In the genomic region with DNA sequence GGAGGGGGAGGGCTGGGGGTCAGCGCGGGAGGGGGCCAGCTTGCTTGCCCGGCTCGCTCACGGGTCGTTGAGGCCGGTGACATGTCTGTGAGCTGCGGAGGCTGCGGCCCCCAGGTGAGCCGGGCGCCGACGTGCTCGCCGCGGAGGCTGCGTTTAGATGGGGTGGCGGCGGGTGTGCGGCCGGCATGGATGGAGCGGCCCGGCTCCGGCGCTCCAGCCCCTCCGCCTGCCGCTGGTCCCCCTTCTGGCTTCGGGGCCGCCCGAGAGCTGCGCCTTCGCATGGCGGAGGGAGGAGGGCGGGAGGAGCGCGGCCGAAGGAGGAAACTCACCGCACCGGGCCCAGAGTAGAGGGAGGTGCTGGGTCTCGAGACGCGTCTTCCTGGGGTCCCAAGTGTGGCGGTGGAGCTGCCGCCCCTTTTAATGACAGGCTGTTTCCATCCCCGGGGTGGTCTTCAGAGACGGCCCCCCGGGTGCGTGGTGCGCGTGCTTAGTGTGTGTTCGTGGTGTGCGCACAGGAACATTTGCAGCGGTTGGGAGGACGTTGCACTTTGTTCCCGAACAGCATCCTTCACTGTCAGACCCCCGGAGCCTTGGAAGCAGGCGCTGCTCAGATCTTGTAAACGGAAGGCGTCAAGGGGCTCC, we compare ENCODE assay signal across 8 cellular contexts. TPM values are rescaled to one million over a fixed set of nuclear protein-coding genes. Genes with fewer than 3 reads are reported as not detected.
DNase-seq lines count a peak whose midpoint lies in the region; ATAC-seq, FAIRE-seq and TF ChIP-seq lines count a peak whose summit lies in the region.

Gene AKAP11, plus strand, starts transcription at position 38 of the 642 bp plus-strand sequence. CDS start 14,197 bp downstream, outside the sequence.

- ATAC-seq in GM18873 (IDR thresholded peaks at IDR 0.05; ENCODE audit: low FRiP score, unreplicated experiment), result peak; percentile 12
- ATAC-seq in HG03139 (IDR thresholded peaks at IDR 0.05; ENCODE audit: unreplicated experiment), result peak; percentile 18

- DNase-seq in AG20443 (ENCODE audit: low spot score) (peak; percentile 61), RCC 7860 (ENCODE audit: low spot score) (peak; percentile 7), globus pallidus (ENCODE audit: low spot score) (peak; percentile 47), osteoblast (ENCODE audit: insufficient read length, low spot score, missing footprints) (peak; percentile 39), thyroid gland (peak in 1 of 2 donors; percentile 49)
- DNase-seq in activated naive CD4-positive, alpha-beta T cell (lab: John Stamatoyannopoulos, UW), result peak; percentile 12 to 47 (median 38)

- WGBS in thyroid gland, 2 donors, result 0 to 1% methylated on average over 13 to 27 of the region's 59 CpGs

- H3K4me2 ChIP-seq in osteoblast (ENCODE audit: insufficient read depth, low read length), result peak within 1 kb of the TSS; percentile 92

- FAIRE-seq in RCC 7860 (lab: Jason Lieb, UNC), result no peak

- TF ChIP-seq CTCF in osteoblast (IDR thresholded peaks at IDR 0.05; ENCODE audit: extremely low read depth, low read depth, low read length) (no peak), thyroid gland (IDR thresholded peaks at IDR 0.05) (no peak)

- no peaks in the 10 kb centered on the region for H3K36me3 ChIP-seq in osteoblast (ENCODE audit: insufficient read depth, low read length)
- no peaks in the 10 kb centered on the region for H3K36me3 ChIP-seq in thyroid gland

- H3K79me2 ChIP-seq in osteoblast (ENCODE audit: insufficient read depth, low read length), result peaks cover 52% of the 10 kb centered on the region

- H2AFZ ChIP-seq in osteoblast (ENCODE audit: low read length), result peak within 1 kb of the TSS; percentile 99

- peak within 1 kb of the TSS; percentile 93 for H3K27ac ChIP-seq in osteoblast (ENCODE audit: low read depth, low read length)
- H3K27ac ChIP-seq in thyroid gland, result peak within 1 kb of the TSS; percentile 73 to 87 (median 85)

- H3K4me1 ChIP-seq in osteoblast (ENCODE audit: insufficient read depth, low read length) (peaks cover 24% of the 10 kb centered on the region), thyroid gland (peaks cover 3 to 6% of the 10 kb centered on the region in 2 donors)

- H3K9me3 ChIP-seq in osteoblast (ENCODE audit: low read depth, low read length) (no peaks in the 10 kb centered on the region), thyroid gland (no peaks in the 10 kb centered on the region)

- peak in 1 of 2 donors; percentile 20 for TF ChIP-seq POLR2A in thyroid gland (IDR thresholded peaks at IDR 0.05)

- intact Hi-C loops in thyroid gland (cut with DNase I), result no loop called here

- H3K4me3 ChIP-seq in osteoblast (ENCODE audit: insufficient read depth, low read length), result peak within 1 kb of the TSS; percentile 92
- H3K4me3 ChIP-seq in thyroid gland (replicated peaks in 1 of 3), result peak within 1 kb of the TSS; percentile 94 to 97 (median 96)

- H3K27me3 ChIP-seq in osteoblast (ENCODE audit: insufficient read depth, low read length) (no peaks in the 10 kb centered on the region), thyroid gland (no peaks in the 10 kb centered on the region)

- H4K20me1 ChIP-seq in osteoblast (ENCODE audit: insufficient read depth, low read length), result no peaks in the 10 kb centered on the region

RNA-seq across cellular contexts. Expression of gene AKAP11, which starts in this region (rescaled TPM):
- total RNA-seq in osteoblast, result 29.3 and 30.1 TPM in 2 replicates
- total RNA-seq in thyroid gland, result 10 to 100 TPM; 30.9 to 49.8 (median 34.7) TPM
